ENCODE assay signal across 9 cellular contexts in genomic region chr4:139557506-139558110, GRCh38. TPM values are rescaled to one million over a fixed set of nuclear protein-coding genes. Genes with fewer than 3 reads are reported as not detected.
A peak's percentile ranks its signal among the peaks of the same experiment; 100 is the strongest.
DNase-seq lines count a peak whose midpoint lies in the region; ATAC-seq, FAIRE-seq and TF ChIP-seq lines count a peak whose summit lies in the region.
"Had no signal": no experiment of that assay in that cellular context is flagged by ENCODE, and none has a peak within 500 bp of the region (broad histone marks: within the 10 kb centered on the region; RNA-seq: fewer than 3 reads in every experiment).

No MANE protein-coding gene starts in this region.

- no peaks in the 10 kb centered on the region for H3K79me2 ChIP-seq in HepG2 (ENCODE audit: insufficient read depth, low read length)

- peaks cover 2% of the 10 kb centered on the region for H3K27me3 Mint-ChIP-seq in activated CD8-positive, alpha-beta memory T cell treated with anti-CD3 and anti-CD28 coated beads, Interleukin-2, amount 10 ng/mL, durations not matched to agents 7 days and 5 days

- no peaks in the 10 kb centered on the region for H3K36me3 ChIP-seq in adipocyte (ENCODE audit: control insufficient read depth, insufficient read depth, low read length, severe bottlenecking)
- no peaks in the 10 kb centered on the region for H3K36me3 ChIP-seq in HepG2 (replicated peaks in 1 of 2; ENCODE audit: control insufficient read depth in 1 of 2, insufficient read depth in 2 of 2, low read length in 2 of 2)
- no peaks in the 10 kb centered on the region for H3K36me3 ChIP-seq in thyroid gland

- H3K4me3 Mint-ChIP-seq in activated CD8-positive, alpha-beta memory T cell treated with anti-CD3 and anti-CD28 coated beads, Interleukin-2, amount 10 ng/mL, durations not matched to agents 7 days and 5 days: peak overlapping the region; percentile 94

- no peaks in the 10 kb centered on the region for H3K36me3 Mint-ChIP-seq in activated CD8-positive, alpha-beta memory T cell treated with anti-CD3 and anti-CD28 coated beads, Interleukin-2, amount 10 ng/mL, durations not matched to agents 7 days and 5 days

- H3K9me3 ChIP-seq in adipocyte (ENCODE audit: control insufficient read depth, low read length): no peaks in the 10 kb centered on the region
- no peaks in the 10 kb centered on the region for H3K9me3 ChIP-seq in HepG2 (ENCODE audit: low read length)
- H3K9me3 ChIP-seq in thyroid gland: no peaks in the 10 kb centered on the region

- TF ChIP-seq RAD21 in HepG2 (CRISPR knock-in tag; IDR thresholded peaks at IDR 0.05): no peak

- FAIRE-seq in HepG2 (lab: Jason Lieb, UNC) (no peak), GM19239 (lab: Jason Lieb, UNC) (no peak)
- FAIRE-seq: G401.6 had no signal

- H3K4me1 ChIP-seq in adipocyte (ENCODE audit: control insufficient read depth, insufficient read depth, low read length): peaks cover 53% of the 10 kb centered on the region
- H3K4me1 ChIP-seq in HepG2 (ENCODE audit: insufficient read depth, low read length): peaks cover 40% of the 10 kb centered on the region
- H3K4me1 ChIP-seq in thyroid gland: peaks cover 24 to 33% of the 10 kb centered on the region in 2 donors

- POLR2A ChIA-PET in HepG2 (lab: Yijun Ruan, JAX): no interaction called here

- intact Hi-C loops in HepG2 (cut with micrococcal nuclease; ENCODE audit: unreplicated experiment) (no loop called here), thyroid gland (cut with DNase I) (loop anchor here (10.0 kb wide), 1 partner anchor 103 kb away; the partner anchor contains the start of gene RAB33B), posterior vena cava (cut with DNase I) (no loop called here)

- no peak for TF ChIP-seq EP300 in HepG2 (IDR thresholded peaks at IDR 0.05; ENCODE audit: low read depth in 2 of 2, low read length in 2 of 2)
- no peak for TF ChIP-seq EP300 in HepG2 (CRISPR knock-in tag; IDR thresholded peaks at IDR 0.05; ENCODE audit: borderline replicate concordance)

- TF ChIP-seq POLR2A in HepG2 (IDR thresholded peaks at IDR 0.05; ENCODE audit: insufficient read depth in 1 of 2, low read depth in 2 of 2, low read length in 2 of 2) (no peak), thyroid gland (IDR thresholded peaks at IDR 0.05) (no peak)

- H3K27me3 ChIP-seq in adipocyte (replicated peaks; ENCODE audit: control insufficient read depth, insufficient read depth, low read length): peaks cover 3% of the 10 kb centered on the region
- peaks cover 6 to 73% of the 10 kb centered on the region in 2 experiments for H3K27me3 ChIP-seq in HepG2 (ENCODE audit: control insufficient read depth in 1 of 2, insufficient read depth in 2 of 2, low read length in 2 of 2)
- no peaks in the 10 kb centered on the region for H3K27me3 ChIP-seq in thyroid gland

- peak overlapping the region; percentile 91 for H3K4me3 ChIP-seq in adipocyte (ENCODE audit: low read length)
- H3K4me3 ChIP-seq in HepG2 (replicated peaks in 1 of 3; ENCODE audit: insufficient read depth in 1 of 3, low read depth in 2 of 3, low read length in 3 of 3): peak overlapping the region in 2 of 3 experiments; percentile 54 to 76; a peak in 2 of 6 replicates
- H3K4me3 ChIP-seq in thyroid gland (replicated peaks in 1 of 3): peak overlapping the region; percentile 81 to 94 (median 81)

- no peak overlapping the region for H2AFZ ChIP-seq in HepG2 (ENCODE audit: low read length)

- in situ Hi-C loops in HepG2 (cut with HindIII; ENCODE audit: extremely low pct_ligation_motif_present, low pct_unique_long_range_greater_than_20kb): no loop called here

- no peaks in the 10 kb centered on the region; the same call in 1 of the 2 replicates for H4K20me1 ChIP-seq in HepG2 (ENCODE audit: insufficient read depth, low read length)

- peak overlapping the region; percentile 96 for H3K27ac Mint-ChIP-seq in activated CD8-positive, alpha-beta memory T cell treated with anti-CD3 and anti-CD28 coated beads, Interleukin-2, amount 10 ng/mL, durations not matched to agents 7 days and 5 days

- peaks cover 65% of the 10 kb centered on the region for H3K4me1 Mint-ChIP-seq in activated CD8-positive, alpha-beta memory T cell treated with anti-CD3 and anti-CD28 coated beads, Interleukin-2, amount 10 ng/mL, durations not matched to agents 7 days and 5 days

- ATAC-seq in activated CD8-positive, alpha-beta memory T cell treated with anti-CD3 and anti-CD28 coated beads, Interleukin-2, amount 10 ng/mL, durations not matched to agents 7 days and 5 days: no peak
- no peak for ATAC-seq in HepG2
- ATAC-seq in GM21529 (IDR thresholded peaks at IDR 0.05; ENCODE audit: unreplicated experiment): no peak

- 19% methylated on average over 3 of the region's 3 CpGs for WGBS in HepG2 (ENCODE audit: low lambda C conversion rate)
- WGBS in thyroid gland, 2 donors: 39 to 48% methylated on average over 3 of the region's 3 CpGs

- no peak for TF ChIP-seq CTCF in HepG2 (CRISPR knock-in tag; IDR thresholded peaks at IDR 0.05)
- TF ChIP-seq CTCF in thyroid gland (IDR thresholded peaks at IDR 0.05): no peak

- no peak overlapping the region for H3K27ac ChIP-seq in HepG2 (ENCODE audit: extremely low read length, insufficient read depth, low read length)
- H3K27ac ChIP-seq in thyroid gland: peak overlapping the region in 2 of 3 donors; percentile 95 to 96

- H3K9ac ChIP-seq in adipocyte (ENCODE audit: low read length) (peak overlapping the region; percentile 92), HepG2 (ENCODE audit: insufficient read depth, low read depth, low read length) (no peak overlapping the region)

- no peaks in the 10 kb centered on the region for H3K9me3 Mint-ChIP-seq in activated CD8-positive, alpha-beta memory T cell treated with anti-CD3 and anti-CD28 coated beads, Interleukin-2, amount 10 ng/mL, durations not matched to agents 7 days and 5 days (ENCODE audit: low read depth)

- CTCF ChIA-PET in activated CD8-positive, alpha-beta memory T cell treated with anti-CD3 and anti-CD28 coated beads, Interleukin-2, amount 10 ng/mL, durations not matched to agents 7 days and 5 days (lab: Charles Lee): interaction anchor here (1.0 to 2.5 kb wide), 4 partner anchors 46 to 159 kb away, joined by 3 to 8 read pairs (median 4); no protein-coding TSS in a partner anchor
- CTCF ChIA-PET in HepG2 (lab: Yijun Ruan, JAX; ENCODE audit: low intra/inter-chr PET ratio, low total read pairs): no interaction called here

- BruUV-seq in HepG2 (replicated peaks; lab: Mats Ljungman, UMichigan): no TSS peak

- H3K4me2 ChIP-seq in HepG2 (ENCODE audit: low read depth, low read length): peak overlapping the region; percentile 88

- DNase-seq in activated CD8-positive, alpha-beta memory T cell treated with anti-CD3 and anti-CD28 coated beads, Interleukin-2, amount 10 ng/mL, durations not matched to agents 7 days and 5 days: no peak
- no peak for DNase-seq in activated CD8-positive, alpha-beta memory T cell treated with anti-CD3 and anti-CD28 coated beads, Interleukin-2, amount 50 U/mL, for 48 hours
- DNase-seq in adipocyte (ENCODE audit: low read depth) (no peak), HepG2 (ENCODE audit: low spot score) (no peak), thyroid gland (peak in 1 of 2 donors; percentile 10), posterior vena cava (ENCODE audit: low spot score) (no peak), GM19239 (ENCODE audit: insufficient read length, low spot score) (no peak)

TF ChIP-seq in HepG2, 621 proteins besides CTCF, POLR2A, EP300 and RAD21 (continues in another document):
- TF ChIP-seq ZNF572 (CRISPR knock-in tag; IDR thresholded peaks at IDR 0.05) (no peak), ZNF180 (CRISPR knock-in tag; IDR thresholded peaks at IDR 0.05; ENCODE audit: borderline replicate concordance, low read depth) (no peak), ZFP37 (CRISPR knock-in tag; IDR thresholded peaks at IDR 0.05; ENCODE audit: borderline replicate concordance) (no peak), ATAD3A (CRISPR knock-in tag; IDR thresholded peaks at IDR 0.05) (no peak), ZNF333 (CRISPR knock-in tag; IDR thresholded peaks at IDR 0.05; ENCODE audit: borderline replicate concordance) (no peak), ZNF253 (CRISPR knock-in tag; IDR thresholded peaks at IDR 0.05; ENCODE audit: borderline replicate concordance) (no peak), BORCS8-MEF2B (CRISPR knock-in tag; IDR thresholded peaks at IDR 0.05) (no peak), GZF1 (CRISPR knock-in tag; IDR thresholded peaks at IDR 0.05) (no peak), ZNF260 (CRISPR knock-in tag; IDR thresholded peaks at IDR 0.05; ENCODE audit: borderline replicate concordance, low read depth) (no peak), JUNB (CRISPR knock-in tag; IDR thresholded peaks at IDR 0.05; ENCODE audit: borderline replicate concordance) (no peak), SETDB1 (CRISPR knock-in tag; IDR thresholded peaks at IDR 0.05; ENCODE audit: borderline replicate concordance) (no peak)

RNA-seq across cellular contexts. Expression of gene SETD7, which starts 1.6 kb away (rescaled TPM):
- 10 to 100 TPM; 10.8 to 13.8 TPM for total RNA-seq in activated CD8-positive, alpha-beta memory T cell treated with anti-CD3 and anti-CD28 coated beads, Interleukin-2, amount 10 ng/mL, durations not matched to agents 7 days and 5 days
- total RNA-seq in HepG2 (2016; rRNA removed; fragmentation: Illumina TruSeq; extraction: Trizol) (0.22 and 0.48 TPM in 2 replicates), thyroid gland (10 to 100 TPM; 33.3 to 73.0 (median 37.1) TPM), posterior vena cava (10 to 100 TPM; 69.0 to 75.4 TPM)
- 0.09 TPM in 1 of 2 replicates, not detected in the other for total RNA-seq in HepG2 (2016; cell fraction: cytosol; rRNA removed; fragmentation: Illumina TruSeq; extraction: Trizol; ENCODE audit: low read depth)
- total RNA-seq in HepG2 (2016; cell fraction: insoluble cytoplasmic fraction; rRNA removed; fragmentation: Illumina TruSeq; extraction: Trizol): 0.26 and 0.46 TPM in 2 replicates
- total RNA-seq in HepG2 (2016; cell fraction: membrane; rRNA removed; fragmentation: Illumina TruSeq; extraction: Trizol): 0.09 and 0.14 TPM in 2 replicates
- 0.25 and 0.28 TPM in 2 replicates for total RNA-seq in HepG2 (2016; cell fraction: nucleus; rRNA removed; fragmentation: Illumina TruSeq; extraction: Trizol)
- polyA plus RNA-seq in HepG2 (2011; rRNA removed): 0.08 and 0.13 TPM in 2 replicates
- 0.07 and 0.14 TPM in 2 replicates for polyA plus RNA-seq in HepG2 (2011; cell fraction: cytosol; rRNA removed)
- 0.21 TPM in 2 replicates for polyA plus RNA-seq in HepG2 (2011; cell fraction: nucleus; rRNA removed)
- polyA plus RNA-seq in HepG2 (2012): 0.21 and 0.28 TPM in 2 replicates
- 0.05 TPM in 1 of 2 replicates, not detected in the other for polyA plus RNA-seq in HepG2 (2016; cell fraction: cytosol; fragmentation: Illumina TruSeq; extraction: Trizol; ENCODE audit: low read depth)
- polyA plus RNA-seq in HepG2 (2016; cell fraction: insoluble cytoplasmic fraction; fragmentation: Illumina TruSeq; extraction: Trizol; ENCODE audit: low read depth): 0.26 and 0.27 TPM in 2 replicates
- 0.06 and 0.10 TPM in 2 replicates for polyA plus RNA-seq in HepG2 (2016; cell fraction: membrane; fragmentation: Illumina TruSeq; extraction: Trizol; ENCODE audit: low read depth)
- polyA plus RNA-seq in HepG2 (2016; cell fraction: nucleus; fragmentation: Illumina TruSeq; extraction: Trizol; ENCODE audit: insufficient read depth, low read depth): 0.15 and 0.24 TPM in 2 replicates
- polyA minus RNA-seq in HepG2 (2011; rRNA and poly(A)+ RNA removed; ENCODE audit: low replicate concordance): 0.24 and 48.0 TPM in 2 replicates
- 0.30 and 0.44 TPM in 2 replicates for polyA minus RNA-seq in HepG2 (2011; cell fraction: cytosol; rRNA and poly(A)+ RNA removed)
- 0.25 and 0.26 TPM in 2 replicates for polyA minus RNA-seq in HepG2 (2011; cell fraction: nucleus; rRNA and poly(A)+ RNA removed)

Comparison
In these comparisons a context has a peak if more than half of its experiments do, and no peak if none do; other contexts are left out.
1. RNA of gene SETD7, which starts 1.6 kb away (total RNA-seq): 69.0 to 75.4 TPM in posterior vena cava, 33.3 to 73.0 TPM in thyroid gland and 10.8 to 13.8 TPM in activated CD8-positive, alpha-beta memory T cell treated with anti-CD3 and anti-CD28 coated beads, Interleukin-2, amount 10 ng/mL, durations not matched to agents 7 days and 5 days; 0.09 to 0.48 TPM in HepG2; every median in the first group is over 4 times any median in the second.
2. Peak in every context shown above with its lines, with median percentiles within 50 percentile points of each other: H3K4me3 ChIP-seq.